Comparison of ENCODE assay signal across 1 cellular context in the genomic region with DNA sequence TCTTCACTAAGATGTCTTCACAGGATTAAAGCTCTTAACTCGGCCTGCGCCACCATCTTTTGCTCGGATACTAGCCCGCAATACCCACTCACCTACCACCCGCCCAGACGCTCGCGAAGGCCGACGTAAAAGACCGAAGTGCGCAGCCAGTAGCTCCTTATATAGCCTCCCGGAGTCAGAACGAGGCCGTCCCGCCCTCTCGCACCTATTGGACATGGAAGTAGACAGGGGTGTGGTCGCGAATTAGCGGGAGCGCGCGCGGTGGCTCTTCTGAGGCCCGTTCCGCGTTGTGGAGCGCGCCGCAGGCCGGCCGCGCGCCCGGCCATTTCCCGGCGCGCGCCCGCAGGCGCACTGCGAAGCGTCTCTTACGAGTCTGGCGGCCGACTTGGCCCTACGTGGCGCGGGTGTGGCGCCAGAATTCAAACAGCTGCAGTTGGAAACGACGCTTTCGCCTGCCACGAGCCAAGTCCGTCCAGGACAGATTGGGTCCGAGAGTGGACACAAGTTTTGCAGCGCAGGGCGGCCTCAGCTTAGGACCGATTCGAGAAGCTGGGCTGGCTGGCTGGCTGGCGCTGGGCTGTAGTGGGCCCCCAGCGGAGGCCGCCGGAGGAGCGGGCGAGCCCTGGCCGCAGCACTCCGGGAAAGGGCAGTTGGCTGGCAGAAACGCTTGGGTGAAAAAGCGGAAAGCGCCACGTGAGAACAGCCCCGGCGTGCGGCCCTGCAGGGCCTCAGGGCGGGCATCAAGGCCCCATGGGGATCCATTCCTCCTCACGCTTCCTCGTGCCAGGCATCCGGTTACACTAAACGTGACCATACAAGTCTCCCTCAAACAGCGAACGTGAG.
TF ChIP-seq lines count a peak whose summit lies in the region.

No MANE protein-coding gene starts in this region.

TF ChIP-seq in HepG2, 621 proteins besides CTCF, POLR2A, EP300 and RAD21 (continued from another document and continues in another):
- TF ChIP-seq, protein P1, sequence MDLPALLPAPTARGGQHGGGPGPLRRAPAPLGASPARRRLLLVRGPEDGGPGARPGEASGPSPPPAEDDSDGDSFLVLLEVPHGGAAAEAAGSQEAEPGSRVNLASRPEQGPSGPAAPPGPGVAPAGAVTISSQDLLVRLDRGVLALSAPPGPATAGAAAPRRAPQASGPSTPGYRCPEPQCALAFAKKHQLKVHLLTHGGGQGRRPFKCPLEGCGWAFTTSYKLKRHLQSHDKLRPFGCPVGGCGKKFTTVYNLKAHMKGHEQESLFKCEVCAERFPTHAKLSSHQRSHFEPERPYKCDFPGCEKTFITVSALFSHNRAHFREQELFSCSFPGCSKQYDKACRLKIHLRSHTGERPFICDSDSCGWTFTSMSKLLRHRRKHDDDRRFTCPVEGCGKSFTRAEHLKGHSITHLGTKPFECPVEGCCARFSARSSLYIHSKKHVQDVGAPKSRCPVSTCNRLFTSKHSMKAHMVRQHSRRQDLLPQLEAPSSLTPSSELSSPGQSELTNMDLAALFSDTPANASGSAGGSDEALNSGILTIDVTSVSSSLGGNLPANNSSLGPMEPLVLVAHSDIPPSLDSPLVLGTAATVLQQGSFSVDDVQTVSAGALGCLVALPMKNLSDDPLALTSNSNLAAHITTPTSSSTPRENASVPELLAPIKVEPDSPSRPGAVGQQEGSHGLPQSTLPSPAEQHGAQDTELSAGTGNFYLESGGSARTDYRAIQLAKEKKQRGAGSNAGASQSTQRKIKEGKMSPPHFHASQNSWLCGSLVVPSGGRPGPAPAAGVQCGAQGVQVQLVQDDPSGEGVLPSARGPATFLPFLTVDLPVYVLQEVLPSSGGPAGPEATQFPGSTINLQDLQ (CRISPR knock-in tag; IDR thresholded peaks at IDR 0.05), result no peak
- TF ChIP-seq NR3C1 (CRISPR knock-in tag; IDR thresholded peaks at IDR 0.05) (no peak), ATAD3A (CRISPR knock-in tag; IDR thresholded peaks at IDR 0.05) (no peak), MAFK (conservative IDR thresholded peaks at IDR 0.05 in 1 of 2, IDR thresholded peaks at IDR 0.05 in 1 of 2; ENCODE audit: low read length in 2 of 2) (no peak), ERF (CRISPR knock-in tag; IDR thresholded peaks at IDR 0.05) (peak; percentile 83), XBP1 (CRISPR knock-in tag; IDR thresholded peaks at IDR 0.05) (peak; percentile 19; the same call in 1 of the 2 replicates), HNRNPK (IDR thresholded peaks at IDR 0.05; ENCODE audit: low read depth, low read length, poor library complexity, severe bottlenecking) (no peak), ZBTB40 (IDR thresholded peaks at IDR 0.05) (no peak), ZBTB40 (CRISPR knock-in tag; IDR thresholded peaks at IDR 0.05) (peak; percentile 74; the same call in 1 of the 2 replicates), ZNF367 (CRISPR knock-in tag; IDR thresholded peaks at IDR 0.05; ENCODE audit: borderline replicate concordance) (no peak), MXI1 (IDR thresholded peaks at IDR 0.05; ENCODE audit: borderline replicate concordance, low read depth, low read length) (peak; percentile 99), ATF1 (CRISPR knock-in tag; IDR thresholded peaks at IDR 0.05) (peak; percentile 58), MZF1 (CRISPR knock-in tag; IDR thresholded peaks at IDR 0.05; ENCODE audit: borderline replicate concordance) (no peak; the same call in 1 of the 2 replicates), TFAP4 (IDR thresholded peaks at IDR 0.05; ENCODE audit: borderline replicate concordance, low read depth) (peak; percentile 55; the same call in 1 of the 2 replicates), ZNF614 (CRISPR knock-in tag; IDR thresholded peaks at IDR 0.05; ENCODE audit: borderline replicate concordance) (0 out of 2 replicates have a peak, but pooled peaks have one; percentile 13), EHMT2 (IDR thresholded peaks at IDR 0.05; ENCODE audit: borderline replicate concordance, low read depth, low read length) (no peak), ZNF260 (CRISPR knock-in tag; IDR thresholded peaks at IDR 0.05; ENCODE audit: borderline replicate concordance, low read depth) (0 out of 2 replicates have a peak, but pooled peaks have one; percentile 48), IRF9 (CRISPR knock-in tag; IDR thresholded peaks at IDR 0.05; ENCODE audit: borderline replicate concordance) (peak; percentile 90), ZBTB43 (CRISPR knock-in tag; conservative IDR thresholded peaks at IDR 0.05) (peak; percentile 88), ZNF740 (CRISPR knock-in tag; IDR thresholded peaks at IDR 0.05) (no peak), MEF2D (CRISPR knock-in tag; IDR thresholded peaks at IDR 0.05) (peak; percentile 21; the same call in 1 of the 2 replicates), GATAD1 (CRISPR knock-in tag; IDR thresholded peaks at IDR 0.05) (peak; percentile 82), ZFP36 (IDR thresholded peaks at IDR 0.05; ENCODE audit: borderline replicate concordance, low read depth, low read length, partially characterized antibody) (no peak), ZNF720 (CRISPR knock-in tag; IDR thresholded peaks at IDR 0.05) (no peak), MBD4 (IDR thresholded peaks at IDR 0.05; ENCODE audit: borderline replicate concordance, low read length) (no peak), TEAD2 (CRISPR knock-in tag; IDR thresholded peaks at IDR 0.05) (0 out of 2 replicates have a peak, but pooled peaks have one; percentile 44)
- TF ChIP-seq, protein P2, sequence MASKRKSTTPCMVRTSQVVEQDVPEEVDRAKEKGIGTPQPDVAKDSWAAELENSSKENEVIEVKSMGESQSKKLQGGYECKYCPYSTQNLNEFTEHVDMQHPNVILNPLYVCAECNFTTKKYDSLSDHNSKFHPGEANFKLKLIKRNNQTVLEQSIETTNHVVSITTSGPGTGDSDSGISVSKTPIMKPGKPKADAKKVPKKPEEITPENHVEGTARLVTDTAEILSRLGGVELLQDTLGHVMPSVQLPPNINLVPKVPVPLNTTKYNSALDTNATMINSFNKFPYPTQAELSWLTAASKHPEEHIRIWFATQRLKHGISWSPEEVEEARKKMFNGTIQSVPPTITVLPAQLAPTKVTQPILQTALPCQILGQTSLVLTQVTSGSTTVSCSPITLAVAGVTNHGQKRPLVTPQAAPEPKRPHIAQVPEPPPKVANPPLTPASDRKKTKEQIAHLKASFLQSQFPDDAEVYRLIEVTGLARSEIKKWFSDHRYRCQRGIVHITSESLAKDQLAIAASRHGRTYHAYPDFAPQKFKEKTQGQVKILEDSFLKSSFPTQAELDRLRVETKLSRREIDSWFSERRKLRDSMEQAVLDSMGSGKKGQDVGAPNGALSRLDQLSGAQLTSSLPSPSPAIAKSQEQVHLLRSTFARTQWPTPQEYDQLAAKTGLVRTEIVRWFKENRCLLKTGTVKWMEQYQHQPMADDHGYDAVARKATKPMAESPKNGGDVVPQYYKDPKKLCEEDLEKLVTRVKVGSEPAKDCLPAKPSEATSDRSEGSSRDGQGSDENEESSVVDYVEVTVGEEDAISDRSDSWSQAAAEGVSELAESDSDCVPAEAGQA (IDR thresholded peaks at IDR 0.05; ENCODE audit: low read depth), result peak; percentile 35; the same call in 1 of the 2 replicates
- TF ChIP-seq, protein P2 (CRISPR knock-in tag; IDR thresholded peaks at IDR 0.05; ENCODE audit: borderline replicate concordance), result peak; percentile 84; the same call in 1 of the 2 replicates
